In genomic region chr1:10958614-10959013, GRCh38 we compare ENCODE assay signal across 15 cellular contexts. TPM values are rescaled to one million over a fixed set of nuclear protein-coding genes. Genes with fewer than 3 reads are reported as not detected.
DNase-seq lines count a peak whose midpoint lies in the region; TF ChIP-seq lines count a peak whose summit lies in the region.
"Had no signal": no experiment of that assay in that cellular context is flagged by ENCODE, and none has a peak within 500 bp of the region (broad histone marks: within the 10 kb centered on the region; RNA-seq: fewer than 3 reads in every experiment).

No MANE protein-coding gene starts in this region.

- WGBS in transverse colon (ENCODE audit: low coverage in 1 of 2), 2 donors = 50% methylated on average over 10 of the region's 10 CpGs; no CpG with 5 or more reads in 1 of the 2 donors

- H3K9me3 ChIP-seq in endocrine pancreas (ENCODE audit: control insufficient read depth, low read length) (no peaks in the 10 kb centered on the region), transverse colon (peaks cover 0 to 5% of the 10 kb centered on the region in 2 donors), colonic mucosa (no peaks in the 10 kb centered on the region), Peyer's patch (peaks cover 0 to 4% (median 1%) of the 10 kb centered on the region in 4 donors)

- no peak overlapping the region for H3K27ac ChIP-seq in transverse colon
- H3K27ac ChIP-seq in colonic mucosa = no peak overlapping the region
- H3K27ac ChIP-seq in Peyer's patch = no peak overlapping the region

- intact Hi-C loops in transverse colon (cut with DNase I; ENCODE audit: low total_unique reads) = no loop called here
- intact Hi-C loops in colonic mucosa (cut with DNase I) = no loop called here

- H3K4me1 Mint-ChIP-seq in activated naive CD8-positive, alpha-beta T cell treated with anti-CD3 and anti-CD28 coated beads for 36 hours = peaks cover 3% of the 10 kb centered on the region
- H3K4me1 Mint-ChIP-seq: activated naive CD4-positive, alpha-beta T cell treated with anti-CD3 and anti-CD28 coated beads, Interleukin-2, amount 10 ng/mL, durations not matched to agents 7 days and 5 days had no signal

- DNase-seq in NCI-H526 (lab: John Stamatoyannopoulos, UW) (peak; percentile 21 to 40), NCI-H526 treated with DMSO at 0.1 percent for 48 hours (lab: John Stamatoyannopoulos, UW) (no peak), NCI-H2171 treated with DMSO at 0.1 percent for 48 hours (lab: John Stamatoyannopoulos, UW) (peak; percentile 80), transverse colon (no peak), colonic mucosa (no peak), Peyer's patch (no peak)
- no peak for DNase-seq in activated naive CD8-positive, alpha-beta T cell treated with anti-CD3 and anti-CD28 coated beads for 36 hours
- DNase-seq: activated CD4-positive, alpha-beta T cell treated with anti-CD3 and anti-CD28 coated beads for 36 hours; activated naive CD4-positive, alpha-beta T cell treated with anti-CD3 and anti-CD28 coated beads, Interleukin-2, amount 10 ng/mL, durations not matched to agents 7 days and 5 days; C1 segment of cervical spinal cord; left cardiac atrium; NCI-H524 treated with DMSO at 0.1 percent for 48 hours; stimulated activated CD4-positive, alpha-beta T cell treated with anti-CD3 and anti-CD28 coated beads, Interleukin-15, amount 100 ng/mL, for 24 hours had no signal

- H3K4me1 ChIP-seq in endocrine pancreas (ENCODE audit: control insufficient read depth, insufficient read depth, low read length) = no peaks in the 10 kb centered on the region
- peaks cover 0 to 5% (median 0%) of the 10 kb centered on the region in 4 donors for H3K4me1 ChIP-seq in transverse colon
- H3K4me1 ChIP-seq in colonic mucosa = no peaks in the 10 kb centered on the region
- H3K4me1 ChIP-seq in Peyer's patch = peaks cover 0 to 4% (median 0%) of the 10 kb centered on the region in 4 donors

- H3K9ac ChIP-seq in endocrine pancreas (ENCODE audit: control insufficient read depth, insufficient read depth, low read length) = peak overlapping the region; percentile 6
- no peak overlapping the region for H3K9ac ChIP-seq in colonic mucosa (ENCODE audit: low read depth in 2 of 2, low read length in 2 of 2)

- no peak for TF ChIP-seq CTCF in transverse colon (IDR thresholded peaks at IDR 0.05)
- no peak for TF ChIP-seq CTCF in colonic mucosa (IDR thresholded peaks at IDR 0.05)
- TF ChIP-seq CTCF in Peyer's patch (IDR thresholded peaks at IDR 0.05) = no peak

- H3K27me3 ChIP-seq in endocrine pancreas (ENCODE audit: control insufficient read depth, insufficient read depth, low read length) = no peaks in the 10 kb centered on the region
- H3K27me3 ChIP-seq in transverse colon = no peaks in the 10 kb centered on the region
- no peaks in the 10 kb centered on the region for H3K27me3 ChIP-seq in colonic mucosa
- H3K27me3 ChIP-seq in Peyer's patch = no peaks in the 10 kb centered on the region

- no peaks in the 10 kb centered on the region for H3K36me3 Mint-ChIP-seq in activated naive CD8-positive, alpha-beta T cell treated with anti-CD3 and anti-CD28 coated beads for 36 hours
- H3K36me3 Mint-ChIP-seq: activated naive CD4-positive, alpha-beta T cell treated with anti-CD3 and anti-CD28 coated beads, Interleukin-2, amount 10 ng/mL, durations not matched to agents 7 days and 5 days had no signal

- no peak for TF ChIP-seq POLR2A in transverse colon (IDR thresholded peaks at IDR 0.05)
- TF ChIP-seq POLR2A in Peyer's patch (IDR thresholded peaks at IDR 0.05) = no peak

- H3K27ac Mint-ChIP-seq in activated naive CD8-positive, alpha-beta T cell treated with anti-CD3 and anti-CD28 coated beads for 36 hours = no peak overlapping the region
- H3K27ac Mint-ChIP-seq: activated CD4-positive, alpha-beta T cell treated with anti-CD3 and anti-CD28 coated beads for 36 hours; activated naive CD4-positive, alpha-beta T cell treated with anti-CD3 and anti-CD28 coated beads, Interleukin-2, amount 10 ng/mL, durations not matched to agents 7 days and 5 days; dendritic cell treated with granulocyte-macrophage colony-stimulating factor and Interleukin-4, amounts not matched to agents 40 ng/mL and 50 ng/mL, for 4 days had no signal

- peak overlapping the region; percentile 54 for H3K4me3 ChIP-seq in endocrine pancreas (ENCODE audit: control insufficient read depth, insufficient read depth, low read length)
- no peak overlapping the region for H3K4me3 ChIP-seq in transverse colon
- H3K4me3 ChIP-seq in colonic mucosa = no peak overlapping the region
- no peak overlapping the region for H3K4me3 ChIP-seq in Peyer's patch

- no peak for TF ChIP-seq EP300 in transverse colon (IDR thresholded peaks at IDR 0.05; ENCODE audit: low read depth)

- peaks cover 21% of the 10 kb centered on the region for H3K27me3 Mint-ChIP-seq in activated naive CD8-positive, alpha-beta T cell treated with anti-CD3 and anti-CD28 coated beads for 36 hours

- H3K36me3 ChIP-seq in endocrine pancreas (ENCODE audit: control insufficient read depth, insufficient read depth, low read length) = peaks cover 4% of the 10 kb centered on the region
- H3K36me3 ChIP-seq in transverse colon = no peaks in the 10 kb centered on the region
- H3K36me3 ChIP-seq in colonic mucosa = no peaks in the 10 kb centered on the region
- no peaks in the 10 kb centered on the region for H3K36me3 ChIP-seq in Peyer's patch

- H3K9me3 Mint-ChIP-seq in activated naive CD8-positive, alpha-beta T cell treated with anti-CD3 and anti-CD28 coated beads for 36 hours = no peaks in the 10 kb centered on the region

- in situ Hi-C loops in transverse colon (cut with MboI; ENCODE audit: low pct_ligation_motif_present in 1 of 4, low pct_unique_long_range_greater_than_20kb in 1 of 4, low sequenced_read_pairs in 3 of 4) = no loop called here

- no peak overlapping the region for H3K4me3 Mint-ChIP-seq in activated naive CD8-positive, alpha-beta T cell treated with anti-CD3 and anti-CD28 coated beads for 36 hours
- H3K4me3 Mint-ChIP-seq: activated CD4-positive, alpha-beta T cell treated with anti-CD3 and anti-CD28 coated beads for 36 hours; activated naive CD4-positive, alpha-beta T cell treated with anti-CD3 and anti-CD28 coated beads, Interleukin-2, amount 10 ng/mL, durations not matched to agents 7 days and 5 days; dendritic cell treated with granulocyte-macrophage colony-stimulating factor and Interleukin-4, amounts not matched to agents 40 ng/mL and 50 ng/mL, for 4 days had no signal

RNA-seq across cellular contexts. Expression of gene TARDBP, which starts 53.8 kb away (rescaled TPM):
- total RNA-seq in activated naive CD8-positive, alpha-beta T cell treated with anti-CD3 and anti-CD28 coated beads for 36 hours = 100 to 1,000 TPM; 202 to 206 TPM
- 100 to 1,000 TPM; 112 to 278 (median 190) TPM for total RNA-seq in transverse colon
- 100 to 1,000 TPM; 126 to 178 TPM for total RNA-seq in colonic mucosa
- 100 to 1,000 TPM; 141 to 313 (median 167) TPM for total RNA-seq in Peyer's patch

Comparison
In these comparisons a context has a peak if more than half of its experiments do, and no peak if none do; other contexts are left out.
1. DNase-seq: peak in NCI-H526 (2 of 2) and NCI-H2171 treated with DMSO at 0.1 percent for 48 hours (single experiment); none in NCI-H526 treated with DMSO at 0.1 percent for 48 hours (single experiment), activated naive CD8-positive, alpha-beta T cell treated with anti-CD3 and anti-CD28 coated beads for 36 hours (single experiment), transverse colon (single experiment), colonic mucosa (single experiment) and Peyer's patch (0 of 3).